1 cellular context compared by ENCODE assay signal in the genomic region with DNA sequence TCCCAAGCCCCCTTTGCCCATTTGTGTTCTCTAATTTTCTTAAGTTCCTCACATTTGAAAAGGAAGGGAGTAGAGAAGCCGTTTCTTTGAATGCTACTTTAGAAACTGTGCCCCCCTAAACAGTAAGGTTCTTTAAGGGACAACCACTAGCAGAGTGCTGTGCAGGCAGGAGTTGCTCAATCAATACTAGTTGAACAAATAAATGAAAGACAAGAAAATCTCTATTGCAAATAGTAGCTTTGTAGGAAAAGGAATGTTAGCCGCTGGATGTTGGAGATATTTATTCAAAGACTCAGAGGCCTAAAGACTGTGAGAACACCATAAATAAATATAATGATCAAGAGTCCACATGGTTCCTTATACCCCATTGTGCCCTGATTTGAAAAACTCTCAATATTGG.
TF ChIP-seq lines count a peak whose summit lies in the region.

No MANE protein-coding gene starts in this region.

TF ChIP-seq in HepG2, 621 proteins besides CTCF, POLR2A, EP300 and RAD21 (continued from another document and continues in another):
- TF ChIP-seq, protein P1, sequence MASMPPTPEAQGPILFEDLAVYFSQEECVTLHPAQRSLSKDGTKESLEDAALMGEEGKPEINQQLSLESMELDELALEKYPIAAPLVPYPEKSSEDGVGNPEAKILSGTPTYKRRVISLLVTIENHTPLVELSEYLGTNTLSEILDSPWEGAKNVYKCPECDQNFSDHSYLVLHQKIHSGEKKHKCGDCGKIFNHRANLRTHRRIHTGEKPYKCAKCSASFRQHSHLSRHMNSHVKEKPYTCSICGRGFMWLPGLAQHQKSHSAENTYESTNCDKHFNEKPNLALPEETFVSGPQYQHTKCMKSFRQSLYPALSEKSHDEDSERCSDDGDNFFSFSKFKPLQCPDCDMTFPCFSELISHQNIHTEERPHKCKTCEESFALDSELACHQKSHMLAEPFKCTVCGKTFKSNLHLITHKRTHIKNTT (CRISPR knock-in tag; IDR thresholded peaks at IDR 0.05), result no peak
- TF ChIP-seq NR2F6 (IDR thresholded peaks at IDR 0.05) (no peak), NR2F6 (CRISPR knock-in tag; IDR thresholded peaks at IDR 0.05) (no peak), ZNF503 (CRISPR knock-in tag; IDR thresholded peaks at IDR 0.05) (no peak), ZFYVE20 (CRISPR knock-in tag; IDR thresholded peaks at IDR 0.05; ENCODE audit: borderline replicate concordance, low read depth) (no peak), ELF1 (CRISPR knock-in tag; IDR thresholded peaks at IDR 0.05) (no peak), ZNF441 (CRISPR knock-in tag; IDR thresholded peaks at IDR 0.05; ENCODE audit: borderline replicate concordance) (no peak), ZNF878 (CRISPR knock-in tag; IDR thresholded peaks at IDR 0.05) (no peak; the same call in 1 of the 2 replicates), SIX4 (CRISPR knock-in tag; IDR thresholded peaks at IDR 0.05) (no peak), ZKSCAN1 (IDR thresholded peaks at IDR 0.05; ENCODE audit: low read length) (no peak), SALL1 (CRISPR knock-in tag; IDR thresholded peaks at IDR 0.05) (no peak; the same call in 1 of the 2 replicates), SOX13 (IDR thresholded peaks at IDR 0.05) (no peak), SOX13 (CRISPR knock-in tag; conservative IDR thresholded peaks at IDR 0.05 in 1 of 2, IDR thresholded peaks at IDR 0.05 in 1 of 2) (peak in 1 of 2 experiments; percentile 84; a peak in 2 of 4 replicates), ZSCAN31 (CRISPR knock-in tag; IDR thresholded peaks at IDR 0.05; ENCODE audit: low read depth) (no peak), MLXIP (CRISPR knock-in tag; IDR thresholded peaks at IDR 0.05; ENCODE audit: borderline replicate concordance) (no peak), BRF2 (CRISPR knock-in tag; IDR thresholded peaks at IDR 0.05) (no peak), SNAI1 (CRISPR knock-in tag; IDR thresholded peaks at IDR 0.05; ENCODE audit: borderline replicate concordance) (no peak), CSRNP1 (CRISPR knock-in tag; IDR thresholded peaks at IDR 0.05) (no peak), SRY (CRISPR knock-in tag; IDR thresholded peaks at IDR 0.05) (no peak), SIX1 (CRISPR knock-in tag; IDR thresholded peaks at IDR 0.05; ENCODE audit: borderline replicate concordance) (no peak), ESRRA (CRISPR knock-in tag; IDR thresholded peaks at IDR 0.05; ENCODE audit: low read depth) (no peak), MEIS1 (CRISPR knock-in tag; IDR thresholded peaks at IDR 0.05; ENCODE audit: borderline replicate concordance) (no peak), ZNF205 (CRISPR knock-in tag; IDR thresholded peaks at IDR 0.05) (no peak), MED1 (CRISPR knock-in tag; IDR thresholded peaks at IDR 0.05) (no peak), ZBTB14 (CRISPR knock-in tag; IDR thresholded peaks at IDR 0.05) (no peak), RBM39 (IDR thresholded peaks at IDR 0.05; ENCODE audit: low read depth, low read length, poor library complexity, severe bottlenecking) (no peak), AGO2 (optimal IDR thresholded peaks at IDR 0.05; ENCODE audit: low read depth, low read length) (no peak), ZNF577 (CRISPR knock-in tag; IDR thresholded peaks at IDR 0.05; ENCODE audit: borderline replicate concordance, low read depth) (no peak), PRPF4 (IDR thresholded peaks at IDR 0.05; ENCODE audit: low read depth, low read length, poor library complexity, severe bottlenecking) (no peak), BCL6 (CRISPR knock-in tag; IDR thresholded peaks at IDR 0.05) (peak; percentile 54; the same call in 1 of the 2 replicates), SATB2 (CRISPR knock-in tag; IDR thresholded peaks at IDR 0.05) (no peak), GFI1 (CRISPR knock-in tag; IDR thresholded peaks at IDR 0.05; ENCODE audit: borderline replicate concordance) (0 out of 2 replicates have a peak, but pooled peaks have one; percentile 31), ATF2 (CRISPR knock-in tag; IDR thresholded peaks at IDR 0.05) (no peak; the same call in 1 of the 2 replicates), ZBTB25 (CRISPR knock-in tag; IDR thresholded peaks at IDR 0.05) (0 out of 2 replicates have a peak, but pooled peaks have one; percentile 19), CHCHD3 (CRISPR knock-in tag; IDR thresholded peaks at IDR 0.05) (no peak), IKZF4 (CRISPR knock-in tag; IDR thresholded peaks at IDR 0.05; ENCODE audit: borderline replicate concordance, low read depth, not compliant biosample characterization) (no peak), CEBPG (CRISPR knock-in tag; IDR thresholded peaks at IDR 0.05) (peak; percentile 92), NFE2L1 (CRISPR knock-in tag; IDR thresholded peaks at IDR 0.05; ENCODE audit: borderline replicate concordance) (no peak), NR3C1 (CRISPR knock-in tag; IDR thresholded peaks at IDR 0.05) (no peak), ZNF792 (CRISPR knock-in tag; IDR thresholded peaks at IDR 0.05) (no peak), GTF3A (CRISPR knock-in tag; conservative IDR thresholded peaks at IDR 0.05) (no peak), ZNF670 (CRISPR knock-in tag; IDR thresholded peaks at IDR 0.05; ENCODE audit: borderline replicate concordance) (no peak), ZNF720 (CRISPR knock-in tag; IDR thresholded peaks at IDR 0.05) (no peak), NFIB (CRISPR knock-in tag; IDR thresholded peaks at IDR 0.05; ENCODE audit: borderline replicate concordance) (no peak), KLF9 (CRISPR knock-in tag; IDR thresholded peaks at IDR 0.05; ENCODE audit: low read depth) (no peak), STAG1 (CRISPR knock-in tag; IDR thresholded peaks at IDR 0.05) (no peak), ZNF451 (CRISPR knock-in tag; IDR thresholded peaks at IDR 0.05) (no peak), TBX3 (IDR thresholded peaks at IDR 0.05; ENCODE audit: borderline replicate concordance) (no peak), CCDC6 (CRISPR knock-in tag; IDR thresholded peaks at IDR 0.05) (no peak), JDP2 (CRISPR knock-in tag; IDR thresholded peaks at IDR 0.05; ENCODE audit: borderline replicate concordance) (no peak)
- TF ChIP-seq, protein P2, sequence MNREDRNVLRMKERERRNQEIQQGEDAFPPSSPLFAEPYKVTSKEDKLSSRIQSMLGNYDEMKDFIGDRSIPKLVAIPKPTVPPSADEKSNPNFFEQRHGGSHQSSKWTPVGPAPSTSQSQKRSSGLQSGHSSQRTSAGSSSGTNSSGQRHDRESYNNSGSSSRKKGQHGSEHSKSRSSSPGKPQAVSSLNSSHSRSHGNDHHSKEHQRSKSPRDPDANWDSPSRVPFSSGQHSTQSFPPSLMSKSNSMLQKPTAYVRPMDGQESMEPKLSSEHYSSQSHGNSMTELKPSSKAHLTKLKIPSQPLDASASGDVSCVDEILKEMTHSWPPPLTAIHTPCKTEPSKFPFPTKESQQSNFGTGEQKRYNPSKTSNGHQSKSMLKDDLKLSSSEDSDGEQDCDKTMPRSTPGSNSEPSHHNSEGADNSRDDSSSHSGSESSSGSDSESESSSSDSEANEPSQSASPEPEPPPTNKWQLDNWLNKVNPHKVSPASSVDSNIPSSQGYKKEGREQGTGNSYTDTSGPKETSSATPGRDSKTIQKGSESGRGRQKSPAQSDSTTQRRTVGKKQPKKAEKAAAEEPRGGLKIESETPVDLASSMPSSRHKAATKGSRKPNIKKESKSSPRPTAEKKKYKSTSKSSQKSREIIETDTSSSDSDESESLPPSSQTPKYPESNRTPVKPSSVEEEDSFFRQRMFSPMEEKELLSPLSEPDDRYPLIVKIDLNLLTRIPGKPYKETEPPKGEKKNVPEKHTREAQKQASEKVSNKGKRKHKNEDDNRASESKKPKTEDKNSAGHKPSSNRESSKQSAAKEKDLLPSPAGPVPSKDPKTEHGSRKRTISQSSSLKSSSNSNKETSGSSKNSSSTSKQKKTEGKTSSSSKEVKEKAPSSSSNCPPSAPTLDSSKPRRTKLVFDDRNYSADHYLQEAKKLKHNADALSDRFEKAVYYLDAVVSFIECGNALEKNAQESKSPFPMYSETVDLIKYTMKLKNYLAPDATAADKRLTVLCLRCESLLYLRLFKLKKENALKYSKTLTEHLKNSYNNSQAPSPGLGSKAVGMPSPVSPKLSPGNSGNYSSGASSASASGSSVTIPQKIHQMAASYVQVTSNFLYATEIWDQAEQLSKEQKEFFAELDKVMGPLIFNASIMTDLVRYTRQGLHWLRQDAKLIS (CRISPR knock-in tag; IDR thresholded peaks at IDR 0.05), result no peak
